In the genomic region with DNA sequence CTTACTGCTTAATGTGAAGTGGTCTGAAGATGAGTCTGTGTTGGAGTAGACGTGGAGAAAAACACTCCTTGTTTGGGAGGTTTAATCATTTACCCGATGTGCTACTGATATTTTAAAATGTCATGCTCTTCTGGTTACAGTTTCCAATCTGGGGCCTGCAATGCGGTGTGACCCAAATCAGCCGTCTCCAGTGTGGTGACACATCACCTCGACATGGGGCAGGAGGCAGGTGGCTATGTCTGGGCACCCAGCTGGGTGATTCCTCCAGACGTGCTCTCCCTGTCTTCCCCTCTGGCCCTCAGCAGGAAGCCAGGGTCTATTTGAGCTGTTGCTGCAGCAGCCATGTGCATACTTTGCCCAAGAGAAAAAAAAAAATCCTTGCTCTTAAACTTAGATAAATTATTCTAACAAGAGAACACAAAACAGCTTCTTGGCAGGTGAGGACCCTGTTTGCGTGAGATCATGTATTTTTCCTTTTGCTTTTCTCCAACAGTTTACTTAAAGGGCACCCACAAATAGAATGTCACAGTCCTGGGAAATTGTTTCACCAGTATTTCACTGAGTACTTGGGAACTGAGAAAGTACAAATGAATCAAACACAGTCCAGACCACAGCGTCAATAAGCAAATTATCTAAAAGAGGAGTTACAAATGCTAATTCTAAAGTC, we compare ENCODE assay signal across 10 cellular contexts. TPM values are rescaled to one million over a fixed set of nuclear protein-coding genes. Genes with fewer than 3 reads are reported as not detected.
DNase-seq lines count a peak whose midpoint lies in the region; ATAC-seq and TF ChIP-seq lines count a peak whose summit lies in the region.
"Had no signal": no experiment of that assay in that cellular context is flagged by ENCODE, and none has a peak within 500 bp of the region (broad histone marks: within the 10 kb centered on the region; RNA-seq: fewer than 3 reads in every experiment).

No MANE protein-coding gene starts in this region.

- H3K4me1 ChIP-seq in Loucy (ENCODE audit: insufficient read depth, low read length, poor library complexity, severe bottlenecking) (peaks cover 52% of the 10 kb centered on the region), skeletal muscle tissue (ENCODE audit: control insufficient read depth in 3 of 3, insufficient read depth in 3 of 3, low read length in 3 of 3) (peaks cover 5 to 23% (median 8%) of the 10 kb centered on the region in 3 donors)

- H3K4me2 ChIP-seq in Loucy (ENCODE audit: low read depth, low read length, poor library complexity, severe bottlenecking), result peak overlapping the region; percentile 28

- H3K4me3 Mint-ChIP-seq in stimulated activated memory B cell treated with anti-CD40 and anti-IgM and Interleukin-4, amounts not matched to agents 10 μg/mL and 1 μg/mL and 100 μg/mL, for 72 hours, result no peak overlapping the region

- no peaks in the 10 kb centered on the region for H3K79me2 ChIP-seq in Loucy (ENCODE audit: insufficient read depth, low read length)

- H3K4me3 ChIP-seq in Loucy (ENCODE audit: low read length, poor library complexity, severe bottlenecking) (no peak overlapping the region), fibroblast of mammary gland (ENCODE audit: control insufficient read depth, low read depth, low read length) (no peak overlapping the region), skeletal muscle tissue (ENCODE audit: low read length in 3 of 3) (no peak overlapping the region)

- H3F3A ChIP-seq in Loucy (ENCODE audit: low read depth), result no peaks in the 10 kb centered on the region

- no peaks in the 10 kb centered on the region for H3K9me2 ChIP-seq in Loucy (replicated peaks; ENCODE audit: low read depth, low read length)

- peak overlapping the region; percentile 82 for H2AFZ ChIP-seq in Loucy (ENCODE audit: low read length)

- H4K20me1 ChIP-seq in Loucy (ENCODE audit: insufficient read depth, low read length, poor library complexity, severe bottlenecking), result no peaks in the 10 kb centered on the region

- no peak overlapping the region for H3K27ac Mint-ChIP-seq in stimulated activated memory B cell treated with anti-CD40 and anti-IgM and Interleukin-4, amounts not matched to agents 10 μg/mL and 1 μg/mL and 100 μg/mL, for 72 hours

- DNase-seq in fibroblast of mammary gland (ENCODE audit: low read depth) (peak; percentile 34), NCI-H1694 treated with DMSO at 0.1 percent for 48 hours (lab: John Stamatoyannopoulos, UW) (no peak), dedifferentiated amniotic fluid mesenchymal stem cell (ENCODE audit: extremely low spot score) (no peak)
- DNase-seq: Kasumi-1, right cardiac atrium had no signal

- no peaks in the 10 kb centered on the region for H3K36me3 ChIP-seq in Loucy (ENCODE audit: insufficient read depth, low read length)
- H3K36me3 ChIP-seq in skeletal muscle tissue (ENCODE audit: control insufficient read depth in 3 of 3, insufficient read depth in 3 of 3, low read length in 3 of 3), result no peaks in the 10 kb centered on the region

- H3K36me3 Mint-ChIP-seq in stimulated activated memory B cell treated with anti-CD40 and anti-IgM and Interleukin-4, amounts not matched to agents 10 μg/mL and 1 μg/mL and 100 μg/mL, for 72 hours, result no peaks in the 10 kb centered on the region

- peak; percentile 93 for ATAC-seq in GM19463 (IDR thresholded peaks at IDR 0.05; ENCODE audit: unreplicated experiment)
- ATAC-seq in HG03280 (IDR thresholded peaks at IDR 0.05; ENCODE audit: unreplicated experiment), result no peak
- ATAC-seq in stimulated activated memory B cell treated with anti-CD40 and anti-IgM and Interleukin-4, amounts not matched to agents 10 μg/mL and 1 μg/mL and 100 μg/mL, for 72 hours, result no peak

- peak overlapping the region; percentile 64 for H3K27ac ChIP-seq in skeletal muscle tissue (ENCODE audit: low read depth, low read length)

- H3K9me3 ChIP-seq in Loucy (ENCODE audit: insufficient read depth, low read depth, low read length), result peaks cover 15% of the 10 kb centered on the region
- H3K9me3 ChIP-seq in skeletal muscle tissue (ENCODE audit: control insufficient read depth in 3 of 3, low read length in 3 of 3), result no peaks in the 10 kb centered on the region

- TF ChIP-seq CTCF in Loucy (conservative IDR thresholded peaks at IDR 0.05; ENCODE audit: low read length) (no peak), fibroblast of mammary gland (conservative IDR thresholded peaks at IDR 0.05; ENCODE audit: control insufficient read depth, insufficient read depth, low read depth, low read length) (no peak)

- peaks cover 16% of the 10 kb centered on the region for H3K27me3 Mint-ChIP-seq in stimulated activated memory B cell treated with anti-CD40 and anti-IgM and Interleukin-4, amounts not matched to agents 10 μg/mL and 1 μg/mL and 100 μg/mL, for 72 hours

- no peaks in the 10 kb centered on the region for H3K4me1 Mint-ChIP-seq in stimulated activated memory B cell treated with anti-CD40 and anti-IgM and Interleukin-4, amounts not matched to agents 10 μg/mL and 1 μg/mL and 100 μg/mL, for 72 hours

- H3K27me3 ChIP-seq in Loucy (ENCODE audit: insufficient read depth, low read length, poor library complexity, severe bottlenecking) (no peaks in the 10 kb centered on the region), skeletal muscle tissue (ENCODE audit: control insufficient read depth in 3 of 3, insufficient read depth in 3 of 3, low read length in 3 of 3) (no peaks in the 10 kb centered on the region)

- no peaks in the 10 kb centered on the region for H3K9me3 Mint-ChIP-seq in stimulated activated memory B cell treated with anti-CD40 and anti-IgM and Interleukin-4, amounts not matched to agents 10 μg/mL and 1 μg/mL and 100 μg/mL, for 72 hours

- H3K9ac ChIP-seq in Loucy (ENCODE audit: low read depth, low read length, poor library complexity, severe bottlenecking) (peak overlapping the region; percentile 56), skeletal muscle tissue (ENCODE audit: low read depth in 1 of 3, low read length in 3 of 3) (no peak overlapping the region)

RNA-seq across cellular contexts. Expression of a gene that starts 38.9 kb away (rescaled TPM):
- total RNA-seq in skeletal muscle tissue, result 2.1 TPM
